In genomic region chr5:149035282-149035882, GRCh38 we compare ENCODE assay signal across 8 cellular contexts. TPM values are rescaled to one million over a fixed set of nuclear protein-coding genes. Genes with fewer than 3 reads are reported as not detected.
A peak's percentile ranks its signal among the peaks of the same experiment; 100 is the strongest.
DNase-seq lines count a peak whose midpoint lies in the region; ATAC-seq, FAIRE-seq and TF ChIP-seq lines count a peak whose summit lies in the region.

No MANE protein-coding gene starts in this region.

- FAIRE-seq in GM18507 (lab: Jason Lieb, UNC): peak; percentile 82

- H3K27ac ChIP-seq in VCaP: no peak overlapping the region

- TF ChIP-seq CTCF in VCaP (conservative IDR thresholded peaks at IDR 0.05): peak; percentile 90

- ATAC-seq in HG02981 (IDR thresholded peaks at IDR 0.05; ENCODE audit: unreplicated experiment): peak; percentile 88

- DNase-seq in A172 (ENCODE audit: low spot score) (peak; percentile 78), GM18507 (ENCODE audit: extremely low spot score, insufficient read length, low read depth) (peak; percentile 14), NCI-H2171 (lab: John Stamatoyannopoulos, UW) (peak; percentile 9), brain pericyte (ENCODE audit: low read depth, low spot score) (peak; percentile 49), inferior parietal cortex (ENCODE audit: extremely low spot score) (peak; percentile 86)
- peak; percentile 38 to 44 (median 42) for DNase-seq in stimulated activated CD4-positive, alpha-beta T cell treated with anti-CD3 and anti-CD28 coated beads, Interleukin-1b, Interleukin-23, amount 100 ng/mL, for 24 hours (ENCODE audit: low read depth in 4 of 4, low spot score in 1 of 4)

RNA-seq across cellular contexts. Expression of gene SH3TC2, which starts 27.5 kb away (rescaled TPM):
- 7.8 and 10.1 TPM in 2 replicates for total RNA-seq in A172 (2014; rRNA removed; shearing (Covaris generic))

Comparison
In these comparisons a context has a peak if more than half of its experiments do, and no peak if none do; other contexts are left out.
1. DNase-seq: peak in every context shown above with its lines; median percentile 86 in inferior parietal cortex; 78 in A172; 49 in brain pericyte; 42 in stimulated activated CD4-positive, alpha-beta T cell treated with anti-CD3 and anti-CD28 coated beads, Interleukin-1b, Interleukin-23, amount 100 ng/mL, for 24 hours; 14 in GM18507; 9 in NCI-H2171.